In genomic region chr11:44797886-44798683, GRCh38 we compare ENCODE assay signal across 18 cellular contexts.
DNase-seq lines count a peak whose midpoint lies in the region; ATAC-seq and TF ChIP-seq lines count a peak whose summit lies in the region.
"Had no signal": no experiment of that assay in that cellular context is flagged by ENCODE, and none has a peak within 500 bp of the region (broad histone marks: within the 10 kb centered on the region; RNA-seq: fewer than 3 reads in every experiment).

No MANE protein-coding gene starts in this region.

- no peaks in the 10 kb centered on the region for H3K79me1 ChIP-seq in IMR-90 (ENCODE audit: low read depth in 1 of 2, low read length in 2 of 2)

- WGBS in IMR-90 (ENCODE audit: extremely low coverage in 2 of 2, insufficient read length in 1 of 2), 2 experiments: 48% methylated on average over 2 of the region's 8 CpGs; no CpG with 5 or more reads in 1 of the 2 experiments
- 67 to 70% methylated on average over 8 of the region's 8 CpGs for WGBS in esophagus, 2 donors

- no peak for TF ChIP-seq POLR2A in IMR-90 (IDR thresholded peaks at IDR 0.05; ENCODE audit: low read depth, low read length)

- H3K9ac ChIP-seq in IMR-90 (ENCODE audit: low read depth, low read length): no peak overlapping the region

- no peak overlapping the region for H3K56ac ChIP-seq in IMR-90 (ENCODE audit: extremely low read depth, insufficient read depth, low read length)

- ATAC-seq in IMR-90 (ENCODE audit: low read depth): peak; percentile 55
- ATAC-seq in left lung: peak; percentile 24
- no peak for ATAC-seq in GM18861 (IDR thresholded peaks at IDR 0.05; ENCODE audit: unreplicated experiment)
- ATAC-seq: activated naive CD8-positive, alpha-beta T cell treated with anti-CD3 and anti-CD28 coated beads, Interleukin-2, amount 50 U/mL, for 24 hours; psoas muscle had no signal

- no peak overlapping the region for H4K8ac ChIP-seq in IMR-90 (ENCODE audit: low read depth in 2 of 2, low read length in 2 of 2)

- intact Hi-C loops in IMR-90 (cut with micrococcal nuclease): no loop called here
- intact Hi-C loops in left lung (cut with DNase I): no loop called here
- intact Hi-C loops in tibial artery (cut with DNase I; ENCODE audit: low total_unique reads): no loop called here

- no peak overlapping the region for H2BK5ac ChIP-seq in IMR-90 (ENCODE audit: low read depth, low read length, poor library complexity, severe bottlenecking)

- no peak overlapping the region for H2AK9ac ChIP-seq in IMR-90 (replicated peaks; ENCODE audit: low read depth, low read length, poor library complexity)

- in situ Hi-C loops in IMR-90 (cut with MboI; ENCODE audit: low sequenced_read_pairs): no loop called here

- TF ChIP-seq RAD21 in IMR-90 (IDR thresholded peaks at IDR 0.05; ENCODE audit: low read length): no peak

- H3K27me3 ChIP-seq in IMR-90 (ENCODE audit: control insufficient read depth, insufficient read depth, low read length) (peaks cover 43% of the 10 kb centered on the region), esophagus (ENCODE audit: control insufficient read depth in 1 of 2, insufficient read depth in 2 of 2, low read length in 2 of 2) (no peaks in the 10 kb centered on the region), left lung (peaks cover 0 to 5% of the 10 kb centered on the region in 2 donors), tibial artery (no peaks in the 10 kb centered on the region)

- H3K36me3 ChIP-seq in IMR-90 (ENCODE audit: control insufficient read depth, insufficient read depth, low read length) (no peaks in the 10 kb centered on the region), esophagus (ENCODE audit: control insufficient read depth in 2 of 2, insufficient read depth in 2 of 2, low read length in 1 of 2) (no peaks in the 10 kb centered on the region), left lung (no peaks in the 10 kb centered on the region), tibial artery (no peaks in the 10 kb centered on the region)
- H3K36me3 ChIP-seq: thoracic aorta had no signal

- no TSS peak for BruUV-seq in IMR-90 (replicated peaks; lab: Mats Ljungman, UMichigan)

- H3K14ac ChIP-seq in IMR-90 (replicated peaks; ENCODE audit: low read depth, low read length): no peak overlapping the region

- no peaks in the 10 kb centered on the region for H3K9me3 ChIP-seq in IMR-90 (ENCODE audit: control insufficient read depth, insufficient read depth, low read length)
- H3K9me3 ChIP-seq in esophagus (ENCODE audit: control insufficient read depth in 2 of 2, insufficient read depth in 1 of 2, low read depth in 1 of 2, low read length in 1 of 2): peaks cover 0 to 2% of the 10 kb centered on the region in 2 donors
- no peaks in the 10 kb centered on the region for H3K9me3 ChIP-seq in left lung
- no peaks in the 10 kb centered on the region for H3K9me3 ChIP-seq in tibial artery
- H3K9me3 ChIP-seq: psoas muscle, thoracic aorta had no signal

- no peak overlapping the region for H4K91ac ChIP-seq in IMR-90 (ENCODE audit: insufficient read depth, low read depth, low read length)

- H2BK15ac ChIP-seq in IMR-90 (ENCODE audit: low read depth, low read length): no peak overlapping the region

- CTCF ChIA-PET in IMR-90 (lab: Yijun Ruan, JAX): no interaction called here

- 0 out of 2 replicates have a peak, but pooled peaks cover 3% of the 10 kb centered on the region for H3K9me1 ChIP-seq in IMR-90 (ENCODE audit: insufficient read depth, low read length)

- H3K27ac ChIP-seq in IMR-90 (ENCODE audit: insufficient read depth, low read length) (no peak overlapping the region), esophagus (ENCODE audit: low read depth in 2 of 2, low read length in 1 of 2) (peak overlapping the region; percentile 34), left lung (no peak overlapping the region), tibial artery (peak overlapping the region; percentile 18 to 21)
- H3K27ac ChIP-seq: psoas muscle had no signal

- H2BK20ac ChIP-seq in IMR-90 (ENCODE audit: low read depth, low read length): no peak overlapping the region

- dilution Hi-C loops in IMR-90 (cut with HindIII; ENCODE audit: low sequenced_read_pairs, unreplicated experiment): no loop called here

- no peaks in the 10 kb centered on the region for H4K20me1 ChIP-seq in IMR-90 (ENCODE audit: insufficient read depth, low read length)

- H3K4me2 ChIP-seq in IMR-90 (ENCODE audit: low read depth, low read length): no peak overlapping the region

- no peak overlapping the region for H4K5ac ChIP-seq in IMR-90 (ENCODE audit: low read depth, low read length)

- H3K4me1 ChIP-seq in IMR-90 (ENCODE audit: control insufficient read depth, insufficient read depth, low read length) (peaks cover 5% of the 10 kb centered on the region; the same call in 1 of the 2 replicates), esophagus (ENCODE audit: control insufficient read depth in 2 of 2, insufficient read depth in 2 of 2, low read length in 1 of 2) (no peaks in the 10 kb centered on the region), left lung (no peaks in the 10 kb centered on the region), tibial artery (peaks cover 0 to 14% (median 13%) of the 10 kb centered on the region in 4 donors)
- H3K4me1 ChIP-seq: psoas muscle had no signal

- no peak overlapping the region for H2AFZ ChIP-seq in IMR-90 (replicated peaks; ENCODE audit: low read length, poor library complexity)

- no peak for TF ChIP-seq CTCF in IMR-90 (conservative IDR thresholded peaks at IDR 0.05; ENCODE audit: low read depth, low read length)
- TF ChIP-seq CTCF in left lung (IDR thresholded peaks at IDR 0.05): no peak
- TF ChIP-seq CTCF in tibial artery (IDR thresholded peaks at IDR 0.05): no peak

- no peak overlapping the region for H2BK120ac ChIP-seq in IMR-90 (ENCODE audit: low read depth, low read length)

- no peak overlapping the region for H3K4ac ChIP-seq in IMR-90 (ENCODE audit: low read depth, low read length)

- peak; percentile 15 for DNase-seq in IMR-90
- DNase-seq in left lung: no peak
- no peak for DNase-seq in tibial artery
- no peak for DNase-seq in NCI-H2107 treated with DMSO at 0.1 percent for 48 hours (lab: John Stamatoyannopoulos, UW; ENCODE audit: unreplicated experiment)
- no peak for DNase-seq in activated T-cell treated with anti-CD3 and anti-CD28 coated beads, Interleukin-2, amount 50 U/mL, for 1 hour
- DNase-seq: activated CD4-positive, alpha-beta T cell treated with anti-CD3 and anti-CD28 coated beads for 48 hours; activated naive CD8-positive, alpha-beta T cell treated with anti-CD3 and anti-CD28 coated beads, Interleukin-2, amount 50 U/mL, for 24 hours; activated T-cell treated with anti-CD3 and anti-CD28 coated beads, Interleukin-2, amount 50 U/mL, for 24 hours; cortex of kidney; HCEC 1CT; NCI-H187; NCI-H774; psoas muscle; stimulated activated CD4-positive, alpha-beta T cell treated with anti-CD3 and anti-CD28 coated beads, Interleukin-2, amount 100 ng/mL, for 24 hours; T-helper 9 cell had no signal

- H3K18ac ChIP-seq in IMR-90 (ENCODE audit: low read depth, low read length): no peak overlapping the region

- no peak overlapping the region for H3K23ac ChIP-seq in IMR-90 (ENCODE audit: low read depth, low read length)

- H2AK5ac ChIP-seq in IMR-90 (ENCODE audit: low read depth, low read length): no peak overlapping the region

- POLR2A ChIA-PET in IMR-90 (lab: Charles Lee; ENCODE audit: unreplicated experiment): no interaction called here

- H3K4me3 ChIP-seq in IMR-90 (ENCODE audit: insufficient read depth, low read depth, low read length) (no peak overlapping the region), esophagus (ENCODE audit: low read depth in 1 of 2, low read length in 2 of 2) (no peak overlapping the region), left lung (no peak overlapping the region), tibial artery (no peak overlapping the region)
- H3K4me3 ChIP-seq: psoas muscle, thoracic aorta had no signal

TF ChIP-seq in IMR-90, 13 proteins besides CTCF, POLR2A, EP300 and RAD21:
- TF ChIP-seq FOS (IDR thresholded peaks at IDR 0.05; ENCODE audit: low read depth, low read length) (no peak), CEBPB (IDR thresholded peaks at IDR 0.05; ENCODE audit: low read depth, low read length) (no peak), RFX5 (IDR thresholded peaks at IDR 0.05; ENCODE audit: low read depth, low read length) (no peak)
TF ChIP-seq in IMR-90: peak in this region for 0.

Comparison
In these comparisons a context has a peak if more than half of its experiments do, and no peak if none do; other contexts are left out.
1. H3K27ac ChIP-seq: peak in esophagus (2 of 2) and tibial artery (2 of 2); none in IMR-90 (single experiment) and left lung (0 of 2).